ENCODE assay signal across 12 cellular contexts in genomic region chr12:93776581-93777018, GRCh38.
DNase-seq lines count a peak whose midpoint lies in the region; ATAC-seq and TF ChIP-seq lines count a peak whose summit lies in the region.
"Had no signal": no experiment of that assay in that cellular context is flagged by ENCODE, and none has a peak within 500 bp of the region (broad histone marks: within the 10 kb centered on the region; RNA-seq: fewer than 3 reads in every experiment).

No MANE protein-coding gene starts in this region.

- no peaks in the 10 kb centered on the region for H3K79me1 ChIP-seq in H9 (ENCODE audit: insufficient read depth, low read depth, low read length, poor library complexity, severe bottlenecking)

- WGBS in heart left ventricle, 4 donors, result 32 to 55% (median 40%) methylated on average over 2 of the region's 2 CpGs
- no CpG with 5 or more reads among the region's 2 CpGs for WGBS in H9 (ENCODE audit: extremely low coverage, insufficient read length, low lambda C conversion rate)

- H2BK120ac ChIP-seq in H9 (ENCODE audit: low read depth, low read length, poor library complexity, severe bottlenecking), result no peak overlapping the region

- no peak overlapping the region for H2BK5ac ChIP-seq in H9 (ENCODE audit: insufficient read length, low read length)

- TF ChIP-seq CTCF in heart left ventricle (IDR thresholded peaks at IDR 0.05) (no peak), H9 (conservative IDR thresholded peaks at IDR 0.05) (no peak)

- H3K23me2 ChIP-seq in H9 (ENCODE audit: insufficient read length, low read depth, low read length, poor library complexity, severe bottlenecking), result no peaks in the 10 kb centered on the region

- no peak overlapping the region for H4K5ac ChIP-seq in H9 (ENCODE audit: insufficient read length, low read depth, low read length)

- no peaks in the 10 kb centered on the region for H3K36me3 ChIP-seq in heart left ventricle
- H3K36me3 ChIP-seq: WERI-Rb-1 had no signal

- intact Hi-C loops in heart left ventricle (cut with DNase I), result loop anchor here in 5 of 10 donors (5.0 to 10.0 kb wide), 3 partner anchors 36 to 298 kb away; no protein-coding TSS in a partner anchor

- H3K9me3 ChIP-seq in heart left ventricle (no peaks in the 10 kb centered on the region), H9 (ENCODE audit: control insufficient read depth, low read depth, low read length) (no peaks in the 10 kb centered on the region)

- no peaks in the 10 kb centered on the region for H3K79me2 ChIP-seq in H9 (ENCODE audit: insufficient read depth, low read length)

- H3K27me3 Mint-ChIP-seq in H9 (ENCODE audit: low read depth), result no peaks in the 10 kb centered on the region
- H3K27me3 Mint-ChIP-seq: naive thymus-derived CD8-positive, alpha-beta T cell had no signal

- no peak overlapping the region for H2BK12ac ChIP-seq in H9 (ENCODE audit: insufficient read length, low read depth, low read length)

- no peak overlapping the region for H3T11ph ChIP-seq in H9 (ENCODE audit: low read length)

- no peak overlapping the region for H4K91ac ChIP-seq in H9 (ENCODE audit: insufficient read length, low read depth, low read length)

- no peak overlapping the region for H3K4ac ChIP-seq in H9 (ENCODE audit: low read depth, low read length)

- no peaks in the 10 kb centered on the region for H3K27me3 ChIP-seq in heart left ventricle
- H3K27me3 ChIP-seq in H9 (ENCODE audit: insufficient read depth, low read length), result no peaks in the 10 kb centered on the region

- H4K20me1 ChIP-seq in H9 (ENCODE audit: control insufficient read depth, insufficient read depth, insufficient read length), result no peaks in the 10 kb centered on the region

- H3K23ac ChIP-seq in H9 (ENCODE audit: insufficient read length, low read depth, low read length), result no peak overlapping the region

- H2BK20ac ChIP-seq in H9 (ENCODE audit: low read depth, low read length, poor library complexity, severe bottlenecking), result no peak overlapping the region

- peaks cover 3 to 12% of the 10 kb centered on the region in 2 experiments; a peak in 3 of 4 replicates for H3K4me1 Mint-ChIP-seq in H9

- no peak overlapping the region for H2BK15ac ChIP-seq in H9 (ENCODE audit: low read depth, low read length)

- ATAC-seq in heart left ventricle (peak in 2 of 4 donors; percentile 19 to 28), GM18520 (IDR thresholded peaks at IDR 0.05; ENCODE audit: unreplicated experiment) (no peak)
- ATAC-seq in activated CD4-positive, CD25-positive, alpha-beta regulatory T cell treated with anti-CD3 and anti-CD28 coated beads, Interleukin-2, amount 50 U/mL, for 24 hours, result no peak
- ATAC-seq: naive thymus-derived CD8-positive, alpha-beta T cell had no signal

- H3K14ac ChIP-seq in H9 (ENCODE audit: insufficient read depth, low read length), result no peak overlapping the region

- H3K4me3 ChIP-seq in heart left ventricle (no peak overlapping the region), skeletal muscle cell (ENCODE audit: low read depth, low read length) (no peak overlapping the region)

- H4K8ac ChIP-seq in H9 (replicated peaks; ENCODE audit: insufficient read length, low read depth, low read length), result no peak overlapping the region

- H3K36me3 Mint-ChIP-seq in H9 (ENCODE audit: insufficient read depth in 1 of 3, low read depth in 3 of 3), result no peaks in the 10 kb centered on the region

- peak; percentile 49 for DNase-seq in COLO829 (ENCODE audit: low spot score)
- DNase-seq in heart left ventricle, result no peak
- DNase-seq in skeletal muscle cell (ENCODE audit: low read depth), result peak; percentile 90
- no peak for DNase-seq in H9
- no peak for DNase-seq in NCI-H82 (lab: John Stamatoyannopoulos, UW)
- DNase-seq: activated naive CD4-positive, alpha-beta T cell treated with anti-CD3 and anti-CD28 coated beads for 36 hours; naive thymus-derived CD8-positive, alpha-beta T cell; WERI-Rb-1 had no signal

- H3K9me3 Mint-ChIP-seq in H9, result no peaks in the 10 kb centered on the region

- peak overlapping the region; percentile 42 for H3K27ac ChIP-seq in angular gyrus (ENCODE audit: low read depth, low read length)
- H3K27ac ChIP-seq in heart left ventricle, result peak overlapping the region; percentile 74 to 92 (median 84)
- no peak overlapping the region for H3K27ac ChIP-seq in H9 (ENCODE audit: insufficient read length, low read depth, low read length)
- H3K27ac ChIP-seq: KMS-11, WERI-Rb-1 had no signal

- H3K9ac ChIP-seq in H9 (ENCODE audit: extremely low read depth, insufficient read length, low read length), result no peak overlapping the region
- H3K9ac ChIP-seq: KMS-11 had no signal

- H3K4me3 Mint-ChIP-seq in H9, result no peak overlapping the region
- H3K4me3 Mint-ChIP-seq: activated naive CD4-positive, alpha-beta T cell treated with anti-CD3 and anti-CD28 coated beads for 36 hours had no signal

- no peak overlapping the region for H3K56ac ChIP-seq in H9 (ENCODE audit: insufficient read length, low read depth, low read length)

- no peak overlapping the region for H3K27ac Mint-ChIP-seq in H9
- H3K27ac Mint-ChIP-seq: activated naive CD4-positive, alpha-beta T cell treated with anti-CD3 and anti-CD28 coated beads for 36 hours had no signal

- no peak for TF ChIP-seq POLR2A in heart left ventricle (IDR thresholded peaks at IDR 0.05)

- H2AK5ac ChIP-seq in H9 (ENCODE audit: insufficient read length, low read length), result no peak overlapping the region

- H2AFZ ChIP-seq in H9 (ENCODE audit: low read length), result no peak overlapping the region

- H3K4me1 ChIP-seq in heart left ventricle (peaks cover 12 to 60% (median 44%) of the 10 kb centered on the region in 12 donors), H9 (ENCODE audit: insufficient read depth, low read length) (no peaks in the 10 kb centered on the region; the same call in 1 of the 2 replicates)

- H3K18ac ChIP-seq in H9 (ENCODE audit: insufficient read length, low read depth, low read length), result no peak overlapping the region

- H3K4me2 ChIP-seq in H9 (ENCODE audit: insufficient read depth, insufficient read length, low read length), result no peak overlapping the region
- H3K4me2 ChIP-seq: KMS-11 had no signal

Comparison
In these comparisons a context has a peak if more than half of its experiments do, and no peak if none do; other contexts are left out.
1. DNase-seq: peak in COLO829 (single experiment) and skeletal muscle cell (single experiment); none in heart left ventricle (0 of 5), H9 (single experiment) and NCI-H82 (single experiment).